In the genomic region with DNA sequence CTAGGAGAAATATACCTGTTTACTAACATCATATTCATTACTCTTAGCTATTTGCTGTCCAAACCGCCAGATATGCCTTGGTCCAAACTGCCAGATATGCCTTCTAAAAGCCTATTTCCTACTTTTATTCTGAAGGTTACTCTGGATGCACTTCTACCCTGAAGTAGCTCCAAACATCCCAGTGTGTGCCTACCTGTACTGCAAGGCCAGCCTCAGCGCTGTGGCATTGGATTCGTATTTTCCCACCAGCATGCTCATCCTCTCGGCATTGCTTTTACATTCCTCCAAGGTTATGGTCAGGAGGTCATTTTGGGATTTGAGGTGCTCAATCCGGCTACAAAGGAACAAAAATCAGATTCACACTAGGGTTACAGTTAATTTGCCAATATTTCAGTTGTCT, we compare ENCODE assay signal across 16 cellular contexts.
A peak's percentile ranks its signal among the peaks of the same experiment; 100 is the strongest.
DNase-seq lines count a peak whose midpoint lies in the region; ATAC-seq and TF ChIP-seq lines count a peak whose summit lies in the region.
"Had no signal": no experiment of that assay in that cellular context is flagged by ENCODE, and none has a peak within 500 bp of the region (broad histone marks: within the 10 kb centered on the region; RNA-seq: fewer than 3 reads in every experiment).

No MANE protein-coding gene starts in this region.

- H3K9me3 ChIP-seq in HUES64 (ENCODE audit: insufficient read depth, low read depth, low read length) = no peaks in the 10 kb centered on the region
- no peaks in the 10 kb centered on the region for H3K9me3 ChIP-seq in endodermal cell (ENCODE audit: control insufficient read depth, low read length)

- H3K36me3 Mint-ChIP-seq in GM23338 (ENCODE audit: low read depth) (peaks cover 53% of the 10 kb centered on the region), endodermal cell (ENCODE audit: low read depth) (peaks cover 93% of the 10 kb centered on the region)
- H3K36me3 Mint-ChIP-seq: CD14-positive monocyte had no signal

- H3K27me3 ChIP-seq in GM23338 (ENCODE audit: insufficient read depth) (no peaks in the 10 kb centered on the region), HUES64 (ENCODE audit: insufficient read depth, low read length) (no peaks in the 10 kb centered on the region), endodermal cell (ENCODE audit: control insufficient read depth, insufficient read depth, low read length, poor library complexity, severe bottlenecking) (no peaks in the 10 kb centered on the region)

- DNase-seq in GM23338 (ENCODE audit: low spot score) (peak; percentile 54), endodermal cell (no peak), iPS-NIHi11 (ENCODE audit: low spot score) (peak; percentile 31)
- no peak for DNase-seq in NK-92 treated with Interleukin-12 subunit alpha and Interleukin-12 subunit beta, amount 100 ng/mL, for 24 hours (lab: John Stamatoyannopoulos, UW)
- no peak for DNase-seq in activated naive CD4-positive, alpha-beta T cell (lab: John Stamatoyannopoulos, UW)
- DNase-seq: CD8-positive, alpha-beta T cell; COR-L47; DND-41; GDM1; HCEC 1CT; HFFc6 had no signal

- ATAC-seq in GM23338 (peak; percentile 83), GM21529 (IDR thresholded peaks at IDR 0.05; ENCODE audit: unreplicated experiment) (no peak)
- ATAC-seq: CD8-positive, alpha-beta T cell; HepG2 had no signal

- H3K4me3 Mint-ChIP-seq in GM23338 (no peak overlapping the region), endodermal cell (no peak overlapping the region)
- H3K4me3 Mint-ChIP-seq: CD14-positive monocyte; CD8-positive, alpha-beta T cell; HFFc6 had no signal

- H3K4me1 Mint-ChIP-seq in GM23338 = peaks cover 44% of the 10 kb centered on the region
- peaks cover 6% of the 10 kb centered on the region for H3K4me1 Mint-ChIP-seq in endodermal cell
- H3K4me1 Mint-ChIP-seq: CD14-positive monocyte had no signal

- H3K9me2 ChIP-seq in GM23338 (ENCODE audit: insufficient read depth) = peaks cover 18% of the 10 kb centered on the region

- H3K9ac ChIP-seq in HUES64 (ENCODE audit: low read depth, low read length) (no peak overlapping the region), endodermal cell (ENCODE audit: extremely low read depth, low read length, poor library complexity, severe bottlenecking) (no peak overlapping the region)

- no peaks in the 10 kb centered on the region for H3K79me2 ChIP-seq in GM23338 (replicated peaks; ENCODE audit: insufficient read depth)

- no peak for TF ChIP-seq CTCF in GM23338 (conservative IDR thresholded peaks at IDR 0.05; ENCODE audit: low read depth in 2 of 2)
- no peak for TF ChIP-seq CTCF in endodermal cell (conservative IDR thresholded peaks at IDR 0.05)

- H3K27me3 Mint-ChIP-seq in GM23338 (ENCODE audit: insufficient read depth, low read depth, poor library complexity) (peaks cover 8% of the 10 kb centered on the region), endodermal cell (ENCODE audit: insufficient read depth) (no peaks in the 10 kb centered on the region)

- H2AFZ ChIP-seq in GM23338 = no peak overlapping the region

- no peak overlapping the region for H3K4me3 ChIP-seq in GM23338
- no peak overlapping the region for H3K4me3 ChIP-seq in HUES64 (ENCODE audit: low read length)
- no peak overlapping the region for H3K4me3 ChIP-seq in endodermal cell (ENCODE audit: low read length)

- 78% methylated on average over 5 of the region's 5 CpGs for WGBS in HUES64
- 90 to 95% methylated on average over 5 of the region's 5 CpGs for WGBS in endodermal cell (ENCODE audit: insufficient coverage in 1 of 2, insufficient read length in 1 of 2), 2 experiments

- 0 out of 2 replicates have a peak, but pooled peaks cover 4% of the 10 kb centered on the region for H3K36me3 ChIP-seq in GM23338 (ENCODE audit: insufficient read depth)
- peaks cover 8% of the 10 kb centered on the region; the same call in 1 of the 2 replicates for H3K36me3 ChIP-seq in HUES64 (ENCODE audit: insufficient read depth, low read length)
- peaks cover 93% of the 10 kb centered on the region for H3K36me3 ChIP-seq in endodermal cell (ENCODE audit: control insufficient read depth, insufficient read depth, low read length)

- peak overlapping the region; percentile 64 for H3K4me2 ChIP-seq in GM23338

- H3K9me3 Mint-ChIP-seq in GM23338 = peaks cover 13% of the 10 kb centered on the region
- H3K9me3 Mint-ChIP-seq in endodermal cell = peaks cover 5% of the 10 kb centered on the region
- H3K9me3 Mint-ChIP-seq: CD8-positive, alpha-beta T cell had no signal

- no peak overlapping the region for H3K27ac ChIP-seq in GM23338 (ENCODE audit: low read depth)
- peak overlapping the region; percentile 34; the same call in 1 of the 2 replicates for H3K27ac ChIP-seq in HUES64 (ENCODE audit: low read depth, low read length)
- H3K27ac ChIP-seq in endodermal cell (ENCODE audit: low read depth, low read length) = no peak overlapping the region
- H3K27ac ChIP-seq: 22Rv1 had no signal

- peaks cover 27% of the 10 kb centered on the region for H3K4me1 ChIP-seq in GM23338 (ENCODE audit: insufficient read depth)
- H3K4me1 ChIP-seq in HUES64 (ENCODE audit: insufficient read depth, low read length) = peaks cover 24% of the 10 kb centered on the region
- no peaks in the 10 kb centered on the region for H3K4me1 ChIP-seq in endodermal cell (ENCODE audit: control insufficient read depth, insufficient read depth, low read length)

- H3K27ac Mint-ChIP-seq in GM23338 = no peak overlapping the region
- H3K27ac Mint-ChIP-seq in endodermal cell = peak overlapping the region; percentile 10
- H3K27ac Mint-ChIP-seq: CD14-positive monocyte; CD8-positive, alpha-beta T cell; HFFc6 had no signal

- no peaks in the 10 kb centered on the region for H4K20me1 ChIP-seq in GM23338 (replicated peaks; ENCODE audit: insufficient read depth)

- peaks cover 8% of the 10 kb centered on the region; the same call in 1 of the 2 replicates for H3F3A ChIP-seq in GM23338 (replicated peaks; ENCODE audit: low read depth)

TF ChIP-seq in GM23338, 12 proteins besides CTCF, POLR2A, EP300 and RAD21:
- no peak for TF ChIP-seq STAT1 (IDR thresholded peaks at IDR 0.05; ENCODE audit: unreplicated experiment)
- TF ChIP-seq, protein P1, sequence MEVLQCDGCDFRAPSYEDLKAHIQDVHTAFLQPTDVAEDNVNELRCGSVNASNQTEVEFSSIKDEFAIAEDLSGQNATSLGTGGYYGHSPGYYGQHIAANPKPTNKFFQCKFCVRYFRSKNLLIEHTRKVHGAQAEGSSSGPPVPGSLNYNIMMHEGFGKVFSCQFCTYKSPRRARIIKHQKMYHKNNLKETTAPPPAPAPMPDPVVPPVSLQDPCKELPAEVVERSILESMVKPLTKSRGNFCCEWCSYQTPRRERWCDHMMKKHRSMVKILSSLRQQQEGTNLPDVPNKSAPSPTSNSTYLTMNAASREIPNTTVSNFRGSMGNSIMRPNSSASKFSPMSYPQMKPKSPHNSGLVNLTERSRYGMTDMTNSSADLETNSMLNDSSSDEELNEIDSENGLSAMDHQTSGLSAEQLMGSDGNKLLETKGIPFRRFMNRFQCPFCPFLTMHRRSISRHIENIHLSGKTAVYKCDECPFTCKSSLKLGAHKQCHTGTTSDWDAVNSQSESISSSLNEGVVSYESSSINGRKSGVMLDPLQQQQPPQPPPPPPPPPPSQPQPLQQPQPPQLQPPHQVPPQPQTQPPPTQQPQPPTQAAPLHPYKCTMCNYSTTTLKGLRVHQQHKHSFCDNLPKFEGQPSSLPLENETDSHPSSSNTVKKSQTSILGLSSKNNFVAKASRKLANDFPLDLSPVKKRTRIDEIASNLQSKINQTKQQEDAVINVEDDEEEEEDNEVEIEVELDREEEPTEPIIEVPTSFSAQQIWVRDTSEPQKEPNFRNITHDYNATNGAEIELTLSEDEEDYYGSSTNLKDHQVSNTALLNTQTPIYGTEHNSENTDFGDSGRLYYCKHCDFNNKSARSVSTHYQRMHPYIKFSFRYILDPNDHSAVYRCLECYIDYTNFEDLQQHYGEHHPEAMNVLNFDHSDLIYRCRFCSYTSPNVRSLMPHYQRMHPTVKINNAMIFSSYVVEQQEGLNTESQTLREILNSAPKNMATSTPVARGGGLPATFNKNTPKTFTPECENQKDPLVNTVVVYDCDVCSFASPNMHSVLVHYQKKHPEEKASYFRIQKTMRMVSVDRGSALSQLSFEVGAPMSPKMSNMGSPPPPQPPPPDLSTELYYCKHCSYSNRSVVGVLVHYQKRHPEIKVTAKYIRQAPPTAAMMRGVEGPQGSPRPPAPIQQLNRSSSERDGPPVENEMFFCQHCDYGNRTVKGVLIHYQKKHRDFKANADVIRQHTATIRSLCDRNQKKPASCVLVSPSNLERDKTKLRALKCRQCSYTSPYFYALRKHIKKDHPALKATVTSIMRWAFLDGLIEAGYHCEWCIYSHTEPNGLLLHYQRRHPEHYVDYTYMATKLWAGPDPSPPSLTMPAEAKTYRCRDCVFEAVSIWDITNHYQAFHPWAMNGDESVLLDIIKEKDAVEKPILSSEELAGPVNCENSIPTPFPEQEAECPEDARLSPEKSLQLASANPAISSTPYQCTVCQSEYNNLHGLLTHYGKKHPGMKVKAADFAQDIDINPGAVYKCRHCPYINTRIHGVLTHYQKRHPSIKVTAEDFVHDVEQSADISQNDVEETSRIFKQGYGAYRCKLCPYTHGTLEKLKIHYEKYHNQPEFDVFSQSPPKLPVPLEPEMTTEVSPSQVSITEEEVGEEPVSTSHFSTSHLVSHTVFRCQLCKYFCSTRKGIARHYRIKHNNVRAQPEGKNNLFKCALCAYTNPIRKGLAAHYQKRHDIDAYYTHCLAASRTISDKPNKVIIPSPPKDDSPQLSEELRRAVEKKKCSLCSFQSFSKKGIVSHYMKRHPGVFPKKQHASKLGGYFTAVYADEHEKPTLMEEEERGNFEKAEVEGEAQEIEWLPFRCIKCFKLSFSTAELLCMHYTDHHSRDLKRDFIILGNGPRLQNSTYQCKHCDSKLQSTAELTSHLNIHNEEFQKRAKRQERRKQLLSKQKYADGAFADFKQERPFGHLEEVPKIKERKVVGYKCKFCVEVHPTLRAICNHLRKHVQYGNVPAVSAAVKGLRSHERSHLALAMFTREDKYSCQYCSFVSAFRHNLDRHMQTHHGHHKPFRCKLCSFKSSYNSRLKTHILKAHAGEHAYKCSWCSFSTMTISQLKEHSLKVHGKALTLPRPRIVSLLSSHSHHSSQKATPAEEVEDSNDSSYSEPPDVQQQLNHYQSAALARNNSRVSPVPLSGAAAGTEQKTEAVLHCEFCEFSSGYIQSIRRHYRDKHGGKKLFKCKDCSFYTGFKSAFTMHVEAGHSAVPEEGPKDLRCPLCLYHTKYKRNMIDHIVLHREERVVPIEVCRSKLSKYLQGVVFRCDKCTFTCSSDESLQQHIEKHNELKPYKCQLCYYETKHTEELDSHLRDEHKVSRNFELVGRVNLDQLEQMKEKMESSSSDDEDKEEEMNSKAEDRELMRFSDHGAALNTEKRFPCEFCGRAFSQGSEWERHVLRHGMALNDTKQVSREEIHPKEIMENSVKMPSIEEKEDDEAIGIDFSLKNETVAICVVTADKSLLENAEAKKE (CRISPR knock-in tag; IDR thresholded peaks at IDR 0.05) = peak; percentile 40; the same call in 1 of the 2 replicates

Comparison
In these comparisons a context has a peak if more than half of its experiments do, and no peak if none do; other contexts are left out.
1. DNase-seq: peak in GM23338 (single experiment) and iPS-NIHi11 (single experiment); none in endodermal cell (single experiment), NK-92 treated with Interleukin-12 subunit alpha and Interleukin-12 subunit beta, amount 100 ng/mL, for 24 hours (single experiment) and activated naive CD4-positive, alpha-beta T cell (0 of 4).